8 cellular contexts compared by ENCODE assay signal in genomic region chr4:8427761-8428287, GRCh38. TPM values are rescaled to one million over a fixed set of nuclear protein-coding genes. Genes with fewer than 3 reads are reported as not detected.
DNase-seq lines count a peak whose midpoint lies in the region; ATAC-seq and TF ChIP-seq lines count a peak whose summit lies in the region.

No MANE protein-coding gene starts in this region.

- TF ChIP-seq CTCF in progenitor cell of endocrine pancreas (IDR thresholded peaks at IDR 0.05; ENCODE audit: unreplicated experiment) = no peak

- peak; percentile 18 for DNase-seq in NCI-H1105 treated with DMSO at 0.1 percent for 48 hours (lab: John Stamatoyannopoulos, UW)
- DNase-seq in NCI-H1105 (lab: John Stamatoyannopoulos, UW) = no peak
- DNase-seq in Jurkat, Clone E6-1 (ENCODE audit: low read depth, low spot score) = no peak
- peak; percentile 61 for DNase-seq in left cardiac atrium
- no peak for DNase-seq in progenitor cell of endocrine pancreas (ENCODE audit: low spot score, unreplicated experiment)
- DNase-seq in T1000 (lab: John Stamatoyannopoulos, UW) = no peak

- peak overlapping the region; percentile 94 for H3K27ac Mint-ChIP-seq in activated T-helper 17 cell treated with anti-CD3 and anti-CD28 coated beads, Interleukin-2, amount 50 U/mL, for 72 hours
- H3K27ac Mint-ChIP-seq in progenitor cell of endocrine pancreas = peak overlapping the region; percentile 95

- peaks cover 38% of the 10 kb centered on the region for H3K36me3 Mint-ChIP-seq in activated T-helper 17 cell treated with anti-CD3 and anti-CD28 coated beads, Interleukin-2, amount 50 U/mL, for 72 hours (ENCODE audit: low read depth)
- H3K36me3 Mint-ChIP-seq in progenitor cell of endocrine pancreas (ENCODE audit: insufficient read depth) = no peaks in the 10 kb centered on the region

- H3K9me3 Mint-ChIP-seq in activated T-helper 17 cell treated with anti-CD3 and anti-CD28 coated beads, Interleukin-2, amount 50 U/mL, for 72 hours = no peaks in the 10 kb centered on the region
- no peaks in the 10 kb centered on the region for H3K9me3 Mint-ChIP-seq in progenitor cell of endocrine pancreas (ENCODE audit: low read depth)

- peak overlapping the region; percentile 88 for H3K4me3 Mint-ChIP-seq in activated T-helper 17 cell treated with anti-CD3 and anti-CD28 coated beads, Interleukin-2, amount 50 U/mL, for 72 hours
- H3K4me3 Mint-ChIP-seq in progenitor cell of endocrine pancreas (ENCODE audit: low read depth) = peak overlapping the region; percentile 90

- H3K4me1 Mint-ChIP-seq in activated T-helper 17 cell treated with anti-CD3 and anti-CD28 coated beads, Interleukin-2, amount 50 U/mL, for 72 hours = peaks cover 11% of the 10 kb centered on the region
- H3K4me1 Mint-ChIP-seq in progenitor cell of endocrine pancreas (ENCODE audit: low read depth) = peaks cover 17% of the 10 kb centered on the region

- intact Hi-C loops in left cardiac atrium (cut with DNase I) = no loop called here

- H3K4me3 ChIP-seq in Jurkat, Clone E6-1 (ENCODE audit: low read length) = peak overlapping the region; percentile 81

- no peaks in the 10 kb centered on the region for H3K27me3 Mint-ChIP-seq in activated T-helper 17 cell treated with anti-CD3 and anti-CD28 coated beads, Interleukin-2, amount 50 U/mL, for 72 hours
- H3K27me3 Mint-ChIP-seq in progenitor cell of endocrine pancreas = no peaks in the 10 kb centered on the region

- ATAC-seq in GM21825 (IDR thresholded peaks at IDR 0.05; ENCODE audit: unreplicated experiment) (peak; percentile 49), left cardiac atrium (peak; percentile 73 to 77)
- peak; percentile 67 for ATAC-seq in activated T-helper 17 cell treated with anti-CD3 and anti-CD28 coated beads, Interleukin-2, amount 50 U/mL, for 72 hours (replicated peaks)

RNA-seq across cellular contexts. Expression of gene ACOX3, which starts 12.7 kb away (rescaled TPM):
- polyA plus RNA-seq in Jurkat, Clone E6-1 (2012; ENCODE audit: insufficient read depth, insufficient read length) = 15.1 TPM
- total RNA-seq in activated T-helper 17 cell treated with anti-CD3 and anti-CD28 coated beads, Interleukin-2, amount 50 U/mL, for 72 hours = 10 to 100 TPM; 34.4 to 63.6 TPM
- 10 to 100 TPM; 32.8 to 66.1 TPM for total RNA-seq in left cardiac atrium
- 22.6 and 25.3 TPM in 2 replicates for total RNA-seq in progenitor cell of endocrine pancreas

RNA-seq across cellular contexts. Expression of gene TRMT44, which starts 12.8 kb away (rescaled TPM):
- 14.6 TPM for polyA plus RNA-seq in Jurkat, Clone E6-1 (2012; ENCODE audit: insufficient read depth, insufficient read length)
- total RNA-seq in activated T-helper 17 cell treated with anti-CD3 and anti-CD28 coated beads, Interleukin-2, amount 50 U/mL, for 72 hours = 10 to 100 TPM; 24.0 to 37.3 TPM
- total RNA-seq in left cardiac atrium (10 to 100 TPM in 1 of 2 donors, 1 to 10 TPM in 1; 8.8 to 13.6 TPM), progenitor cell of endocrine pancreas (29.1 and 31.0 TPM in 2 replicates)

Comparison
In these comparisons a context has a peak if more than half of its experiments do, and no peak if none do; other contexts are left out.
1. DNase-seq: peak in NCI-H1105 treated with DMSO at 0.1 percent for 48 hours (single experiment) and left cardiac atrium (single experiment); none in NCI-H1105 (single experiment), Jurkat, Clone E6-1 (single experiment), progenitor cell of endocrine pancreas (single experiment) and T1000 (single experiment).
2. Peak in every context shown above with its lines, with median percentiles within 50 percentile points of each other: ATAC-seq.